ENCODE assay signal across 9 cellular contexts in the genomic region with DNA sequence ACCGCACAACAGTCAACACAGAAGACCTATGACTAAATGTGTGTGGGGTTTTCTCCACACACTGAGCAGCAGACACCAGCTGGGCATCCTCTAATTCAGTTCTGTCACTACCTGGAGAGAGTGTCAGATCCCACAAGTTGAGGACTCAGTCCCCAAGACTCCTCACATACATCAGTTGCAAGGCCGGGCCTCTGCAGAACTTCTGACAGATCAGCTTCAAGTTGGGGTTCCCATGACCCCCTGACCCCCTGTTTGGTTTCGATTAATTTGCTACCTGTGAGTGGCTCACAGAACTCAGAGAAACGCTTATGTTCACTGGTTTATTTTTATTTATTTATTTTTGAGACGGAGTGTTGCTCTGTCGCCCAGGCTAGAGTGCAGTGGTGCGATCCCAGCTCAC.
"Had no signal": no experiment of that assay in that cellular context is flagged by ENCODE, and none has a peak within 500 bp of the region (broad histone marks: within the 10 kb centered on the region; RNA-seq: fewer than 3 reads in every experiment).

No MANE protein-coding gene starts in this region.

- H3K27ac Mint-ChIP-seq: GM23338, H9, HFFc6 had no signal

- H3K27ac ChIP-seq: GM23248 had no signal

- H3K4me3 ChIP-seq: GM23248, GM23338, HAP-1 had no signal

- H3K4me3 Mint-ChIP-seq: GM23338, H9, HFFc6 had no signal

- ATAC-seq: GM23338, HCT116 had no signal

- DNase-seq: GM23248, GOT3, H7, H9, HCEC 1CT, HFFc6 had no signal

- H3K9me3 ChIP-seq: HAP-1 had no signal

- H3K36me3 ChIP-seq: HAP-1 had no signal

- H3K9me3 Mint-ChIP-seq: GM23338, HFFc6 had no signal
